In genomic region chr19:51689751-51690358, GRCh38 we compare ENCODE assay signal across 8 cellular contexts. TPM values are rescaled to one million over a fixed set of nuclear protein-coding genes. Genes with fewer than 3 reads are reported as not detected.
DNase-seq lines count a peak whose midpoint lies in the region; ATAC-seq and TF ChIP-seq lines count a peak whose summit lies in the region.

No MANE protein-coding gene starts in this region.

- peak overlapping the region; percentile 69 for H3K4me3 ChIP-seq in epithelial cell of proximal tubule (ENCODE audit: low read depth, low read length)
- peak overlapping the region; percentile 90 for H3K4me3 ChIP-seq in naive thymus-derived CD4-positive, alpha-beta T cell (ENCODE audit: low read length)

- peak overlapping the region; percentile 77 to 85 (median 84) for H3K4me3 Mint-ChIP-seq in T-cell
- peak overlapping the region; percentile 80 to 96 (median 88) for H3K4me3 Mint-ChIP-seq in naive thymus-derived CD4-positive, alpha-beta T cell

- intact Hi-C loops in naive thymus-derived CD4-positive, alpha-beta T cell (cut with micrococcal nuclease), result loop anchor here (1.0 to 5.0 kb wide), 3 partner anchors 13 to 98 kb away; no protein-coding TSS in a partner anchor

- H3K9me3 ChIP-seq in naive thymus-derived CD4-positive, alpha-beta T cell (ENCODE audit: control insufficient read depth in 2 of 3, low read length in 3 of 3), result peaks cover 0 to 5% (median 0%) of the 10 kb centered on the region in 3 experiments

- POLR2A ChIA-PET in T-cell (lab: Charles Lee), result no interaction called here
- POLR2A ChIA-PET in naive thymus-derived CD4-positive, alpha-beta T cell (lab: Charles Lee), result interaction anchor here (0.7 to 3.4 kb wide), 2 partner anchors 14 to 16 kb away, joined by 3 to 12 read pairs; no protein-coding TSS in a partner anchor

- peak overlapping the region; percentile 78 to 87 for H3K27ac Mint-ChIP-seq in T-cell
- H3K27ac Mint-ChIP-seq in naive thymus-derived CD4-positive, alpha-beta T cell, result peak overlapping the region; percentile 62 to 95 (median 83)

- ATAC-seq in T-cell (replicated peaks in 1 of 4) (no peak), HG03342 (IDR thresholded peaks at IDR 0.05; ENCODE audit: unreplicated experiment) (no peak)
- no peak for ATAC-seq in naive thymus-derived CD4-positive, alpha-beta T cell

- DNase-seq in NCI-H446 (lab: John Stamatoyannopoulos, UW), result peak; percentile 17 to 38
- no peak for DNase-seq in NCI-H446 treated with DMSO at 0.1 percent for 48 hours (lab: John Stamatoyannopoulos, UW)
- DNase-seq in T-cell, result peak in 2 of 34 experiments; percentile 5 to 11
- no peak for DNase-seq in epithelial cell of proximal tubule (ENCODE audit: low read depth)
- no peak for DNase-seq in naive thymus-derived CD4-positive, alpha-beta T cell
- no peak for DNase-seq in DMS 273 treated with DMSO at 0.1 percent for 48 hours (lab: John Stamatoyannopoulos, UW)
- DNase-seq in activated CD8-positive, alpha-beta memory T cell treated with anti-CD3 and anti-CD28 coated beads for 24 hours, result no peak

- peaks cover 2 to 10% (median 6%) of the 10 kb centered on the region in 3 donors for H3K9me3 Mint-ChIP-seq in T-cell
- peaks cover 0 to 15% (median 5%) of the 10 kb centered on the region in 11 donors for H3K9me3 Mint-ChIP-seq in naive thymus-derived CD4-positive, alpha-beta T cell

- H3K27me3 Mint-ChIP-seq in T-cell, result peaks cover 4 to 7% of the 10 kb centered on the region in 2 donors
- peaks cover 0 to 27% (median 3%) of the 10 kb centered on the region in 5 donors for H3K27me3 Mint-ChIP-seq in naive thymus-derived CD4-positive, alpha-beta T cell

- peaks cover 2% of the 10 kb centered on the region for H3K36me3 Mint-ChIP-seq in T-cell
- H3K36me3 Mint-ChIP-seq in naive thymus-derived CD4-positive, alpha-beta T cell, result peaks cover 0 to 9% (median 3%) of the 10 kb centered on the region in 5 donors

- H3K27ac ChIP-seq in naive thymus-derived CD4-positive, alpha-beta T cell (ENCODE audit: low read depth, low read length), result peak overlapping the region; percentile 93

- TF ChIP-seq CTCF in epithelial cell of proximal tubule (conservative IDR thresholded peaks at IDR 0.05; ENCODE audit: low read depth, low read length), result no peak

- H3K4me1 Mint-ChIP-seq in T-cell, result peaks cover 14 to 27% (median 18%) of the 10 kb centered on the region in 3 donors
- peaks cover 17 to 27% (median 23%) of the 10 kb centered on the region in 7 donors for H3K4me1 Mint-ChIP-seq in naive thymus-derived CD4-positive, alpha-beta T cell

- CTCF ChIA-PET in T-cell (lab: Charles Lee), result no interaction called here
- CTCF ChIA-PET in naive thymus-derived CD4-positive, alpha-beta T cell (lab: Charles Lee), result no interaction called here

- H3K4me1 ChIP-seq in naive thymus-derived CD4-positive, alpha-beta T cell (ENCODE audit: control insufficient read depth in 2 of 2, insufficient read depth in 2 of 2, low read length in 2 of 2), result peaks cover 0 to 5% of the 10 kb centered on the region in 2 donors

- H3K36me3 ChIP-seq in naive thymus-derived CD4-positive, alpha-beta T cell (ENCODE audit: control insufficient read depth in 2 of 3, insufficient read depth in 3 of 3, low read length in 3 of 3), result no peaks in the 10 kb centered on the region

- no peaks in the 10 kb centered on the region for H3K27me3 ChIP-seq in naive thymus-derived CD4-positive, alpha-beta T cell (ENCODE audit: control insufficient read depth in 2 of 2, insufficient read depth in 2 of 2, low read length in 2 of 2)

RNA-seq across cellular contexts. Expression of gene SPACA6, which starts 3.3 kb away (rescaled TPM):
- total RNA-seq in T-cell (1 to 10 TPM; 5.5 to 9.9 (median 6.9) TPM), epithelial cell of proximal tubule (4.7 and 4.9 TPM in 2 replicates)
- total RNA-seq in naive thymus-derived CD4-positive, alpha-beta T cell, result 10 to 100 TPM in 1 of 5 experiments, 1 to 10 TPM in 4; 7.2 to 11.5 (median 8.0) TPM
- polyA plus RNA-seq in naive thymus-derived CD4-positive, alpha-beta T cell, result 1 to 10 TPM; 2.0 to 4.9 TPM

RNA-seq across cellular contexts. Expression of gene HAS1, which starts 33.9 kb away (rescaled TPM):
- total RNA-seq in T-cell, result not detected
- total RNA-seq in epithelial cell of proximal tubule, result 0.35 TPM in 1 of 2 replicates, not detected in the other
- total RNA-seq in naive thymus-derived CD4-positive, alpha-beta T cell, result not detected
- under 1 TPM; 0.11 to 0.90 TPM for polyA plus RNA-seq in naive thymus-derived CD4-positive, alpha-beta T cell

RNA-seq across cellular contexts. Expression of gene SIGLEC14, which starts 43.2 kb away (rescaled TPM):
- total RNA-seq in T-cell (1 to 10 TPM in 1 of 5 donors, under 1 TPM in 2, not detected in 2; 0.68 to 1.1 (median 0.93) TPM), epithelial cell of proximal tubule (not detected in 2 replicates)
- 10 to 100 TPM in 1 of 5 experiments, 1 to 10 TPM in 3, not detected in 1; 1.1 to 43.8 (median 1.8) TPM for total RNA-seq in naive thymus-derived CD4-positive, alpha-beta T cell
- under 1 TPM in 1 of 2 donors, not detected in 1; 0.08 TPM for polyA plus RNA-seq in naive thymus-derived CD4-positive, alpha-beta T cell

RNA-seq across cellular contexts. Expression of gene SIGLEC5, which starts 59.7 kb away (rescaled TPM):
- total RNA-seq in T-cell (under 1 TPM in 2 of 5 donors, not detected in 3; 0.16 to 0.26 TPM), epithelial cell of proximal tubule (not detected in 2 replicates)
- 1 to 10 TPM in 1 of 5 experiments, under 1 TPM in 1, not detected in 3; 0.24 to 2.4 TPM for total RNA-seq in naive thymus-derived CD4-positive, alpha-beta T cell
- polyA plus RNA-seq in naive thymus-derived CD4-positive, alpha-beta T cell, result not detected

Comparison
In these comparisons a context has a peak if more than half of its experiments do, and no peak if none do; other contexts are left out.
1. DNase-seq: peak in NCI-H446 (2 of 2); none in NCI-H446 treated with DMSO at 0.1 percent for 48 hours (single experiment), epithelial cell of proximal tubule (single experiment), naive thymus-derived CD4-positive, alpha-beta T cell (0 of 9), DMS 273 treated with DMSO at 0.1 percent for 48 hours (single experiment) and activated CD8-positive, alpha-beta memory T cell treated with anti-CD3 and anti-CD28 coated beads for 24 hours (single experiment).